27 cellular contexts compared by ENCODE assay signal in the genomic region with DNA sequence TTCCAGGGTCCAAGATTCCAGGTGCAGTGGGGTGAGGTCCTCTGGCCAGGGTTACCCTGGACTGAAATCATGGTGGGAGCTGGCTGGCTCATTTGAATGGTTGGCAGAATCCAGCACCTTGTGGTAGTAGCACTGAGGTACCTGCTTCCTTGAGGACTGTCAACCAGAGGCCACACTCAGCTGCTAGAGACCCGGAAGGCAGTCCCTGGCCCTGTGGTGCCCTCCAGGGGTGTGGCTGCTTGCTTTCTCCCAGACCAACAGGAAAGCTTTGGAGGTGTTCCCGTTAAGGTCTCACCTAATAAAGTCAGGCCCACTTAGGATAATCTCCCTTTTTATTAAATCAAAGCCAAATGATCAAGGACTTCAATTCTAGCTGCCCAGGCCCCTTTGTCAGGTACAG.
"Had no signal": no experiment of that assay in that cellular context is flagged by ENCODE, and none has a peak within 500 bp of the region (broad histone marks: within the 10 kb centered on the region; RNA-seq: fewer than 3 reads in every experiment).

No MANE protein-coding gene starts in this region.

- DNase-seq: activated CD4-positive, alpha-beta memory T cell treated with anti-CD3 and anti-CD28 coated beads for 36 hours; activated CD4-positive, alpha-beta T cell treated with anti-CD3 and anti-CD28 coated beads for 36 hours; activated CD4-positive, alpha-beta T cell treated with anti-CD3 and anti-CD28 coated beads, Interleukin-2, amount 10 ng/mL, durations not matched to agents 24 days and 14 days; activated CD4-positive, CD25-positive, alpha-beta regulatory T cell; activated CD4-positive, CD25-positive, alpha-beta regulatory T cell treated with anti-CD3 and anti-CD28 coated beads, Interleukin-2, amount 50 U/mL, for 72 hours; activated CD8-positive, alpha-beta memory T cell treated with anti-CD3 and anti-CD28 coated beads, Interleukin-2, amount 10 ng/mL, durations not matched to agents 7 days and 5 days; activated CD8-positive, alpha-beta memory T cell treated with anti-CD3 and anti-CD28 coated beads, Interleukin-2, amount 50 U/mL, for 4 hours; activated CD8-positive, alpha-beta T cell treated with anti-CD3 and anti-CD28 coated beads, Interleukin-2, amount 10 ng/mL, durations not matched to agents 7 days and 5 days; activated effector memory CD4-positive, alpha-beta T cell treated with anti-CD3 and anti-CD28 coated beads, Interleukin-2, amount 50 U/mL, for 16 hours; activated naive CD4-positive, alpha-beta T cell treated with anti-CD3 and anti-CD28 coated beads for 36 hours; activated naive CD8-positive, alpha-beta T cell treated with anti-CD3 and anti-CD28 coated beads for 36 hours; activated naive CD8-positive, alpha-beta T cell treated with anti-CD3 and anti-CD28 coated beads, Interleukin-2, amount 50 U/mL, for 24 hours; activated T-cell treated with anti-CD3 and anti-CD28 coated beads, Interleukin-2, amount 50 U/mL, for 1 hour; activated T-cell treated with anti-CD3 and anti-CD28 coated beads, Interleukin-2, amount 50 U/mL, for 48 hours; adrenal gland; amygdala; aorta; body of pancreas; caudate nucleus; colonic mucosa; effector CD8-positive, alpha-beta T cell; foreskin melanocyte; head of caudate nucleus; T-cell; T1000 had no signal

- H3K9me3 ChIP-seq: adrenal gland, body of pancreas, colonic mucosa, gastroesophageal sphincter had no signal

- H3K4me3 ChIP-seq: adrenal gland, body of pancreas, colonic mucosa, gastroesophageal sphincter had no signal

- ATAC-seq: activated CD4-positive, alpha-beta T cell treated with anti-CD3 and anti-CD28 coated beads for 36 hours; activated CD8-positive, alpha-beta memory T cell treated with anti-CD3 and anti-CD28 coated beads, Interleukin-2, amount 10 ng/mL, durations not matched to agents 7 days and 5 days; activated CD8-positive, alpha-beta T cell treated with anti-CD3 and anti-CD28 coated beads, Interleukin-2, amount 10 ng/mL, durations not matched to agents 7 days and 5 days; activated naive CD8-positive, alpha-beta T cell treated with anti-CD3 and anti-CD28 coated beads, Interleukin-2, amount 50 U/mL, for 24 hours; body of pancreas; esophagus mucosa; gastroesophageal sphincter; T-cell had no signal

- H3K27me3 ChIP-seq: adrenal gland, body of pancreas, colonic mucosa, gastroesophageal sphincter had no signal

- H3K36me3 ChIP-seq: adrenal gland, colonic mucosa, gastroesophageal sphincter had no signal

- H3K4me1 ChIP-seq: adrenal gland, body of pancreas, colonic mucosa, gastroesophageal sphincter had no signal

- H3K27ac ChIP-seq: adrenal gland, body of pancreas, colonic mucosa, gastroesophageal sphincter had no signal
